Comparison of ENCODE assay signal across 9 cellular contexts in genomic region chr5:96781031-96781733, GRCh38. TPM values are rescaled to one million over a fixed set of nuclear protein-coding genes. Genes with fewer than 3 reads are reported as not detected.
DNase-seq lines count a peak whose midpoint lies in the region; ATAC-seq and TF ChIP-seq lines count a peak whose summit lies in the region.
"Had no signal": no experiment of that assay in that cellular context is flagged by ENCODE, and none has a peak within 500 bp of the region (broad histone marks: within the 10 kb centered on the region; RNA-seq: fewer than 3 reads in every experiment).

No MANE protein-coding gene starts in this region.

- H3K9ac ChIP-seq in adipocyte (ENCODE audit: low read length) = peak overlapping the region; percentile 68

- TF ChIP-seq CTCF in GM23338 (conservative IDR thresholded peaks at IDR 0.05; ENCODE audit: low read depth in 2 of 2) = no peak

- no peaks in the 10 kb centered on the region for H3K79me2 ChIP-seq in GM23338 (replicated peaks; ENCODE audit: insufficient read depth)

- H3K4me1 Mint-ChIP-seq in stimulated activated naive CD8-positive, alpha-beta T cell treated with anti-CD3 and anti-CD28 coated beads, Interleukin-15, Interleukin-2, amounts not matched to agents 100 ng/mL and 50 ng/mL, for 24 hours (ENCODE audit: low read depth) = peaks cover 8% of the 10 kb centered on the region
- no peaks in the 10 kb centered on the region for H3K4me1 Mint-ChIP-seq in GM23338

- peaks cover 88% of the 10 kb centered on the region for H3K36me3 Mint-ChIP-seq in stimulated activated naive CD8-positive, alpha-beta T cell treated with anti-CD3 and anti-CD28 coated beads, Interleukin-15, Interleukin-2, amounts not matched to agents 100 ng/mL and 50 ng/mL, for 24 hours (ENCODE audit: low read depth)
- H3K36me3 Mint-ChIP-seq in GM23338 (ENCODE audit: low read depth) = peaks cover 16% of the 10 kb centered on the region; the same call in 2 of the 3 replicates

- no peaks in the 10 kb centered on the region for H4K20me1 ChIP-seq in GM23338 (replicated peaks; ENCODE audit: insufficient read depth)

- H3K9me3 ChIP-seq in adipocyte (ENCODE audit: control insufficient read depth, low read length) = peaks cover 3% of the 10 kb centered on the region

- no peak overlapping the region for H2AFZ ChIP-seq in GM23338

- H3K27me3 Mint-ChIP-seq in stimulated activated naive CD8-positive, alpha-beta T cell treated with anti-CD3 and anti-CD28 coated beads, Interleukin-15, Interleukin-2, amounts not matched to agents 100 ng/mL and 50 ng/mL, for 24 hours = no peaks in the 10 kb centered on the region
- peaks cover 2% of the 10 kb centered on the region for H3K27me3 Mint-ChIP-seq in GM23338 (ENCODE audit: insufficient read depth, low read depth, poor library complexity)

- H3K27me3 ChIP-seq in adipocyte (replicated peaks; ENCODE audit: control insufficient read depth, insufficient read depth, low read length) (no peaks in the 10 kb centered on the region), GM23338 (ENCODE audit: insufficient read depth) (no peaks in the 10 kb centered on the region)

- DNase-seq in stimulated activated naive CD8-positive, alpha-beta T cell treated with anti-CD3 and anti-CD28 coated beads, Interleukin-15, Interleukin-2, amounts not matched to agents 100 U/mL and 50 U/mL, for 24 hours = no peak
- peak; percentile 46 for DNase-seq in adipocyte (ENCODE audit: low read depth)
- DNase-seq in kidney tubule cell (ENCODE audit: low spot score) = peak; percentile 42
- DNase-seq in activated effector memory CD4-positive, alpha-beta T cell treated with anti-CD3 and anti-CD28 coated beads, Interleukin-2, amount 50 U/mL, for 16 hours = no peak
- no peak for DNase-seq in NCI-H82 treated with DMSO at 0.1 percent for 48 hours (lab: John Stamatoyannopoulos, UW; ENCODE audit: unreplicated experiment)
- no peak for DNase-seq in UCSD-AML1 (lab: John Stamatoyannopoulos, UW; ENCODE audit: unreplicated experiment)
- DNase-seq in GM23338 (ENCODE audit: low spot score) = no peak
- DNase-seq: activated T-cell treated with anti-CD3 and anti-CD28 coated beads for 4 hours had no signal

- H3K4me1 ChIP-seq in adipocyte (ENCODE audit: control insufficient read depth, insufficient read depth, low read length) = peaks cover 37% of the 10 kb centered on the region
- no peaks in the 10 kb centered on the region for H3K4me1 ChIP-seq in GM23338 (ENCODE audit: insufficient read depth)

- no peak overlapping the region for H3K27ac ChIP-seq in GM23338 (ENCODE audit: low read depth)

- no peak for ATAC-seq in stimulated activated naive CD8-positive, alpha-beta T cell treated with anti-CD3 and anti-CD28 coated beads, Interleukin-15, Interleukin-2, amounts not matched to agents 100 U/mL and 50 U/mL, for 24 hours
- ATAC-seq in GM23338 = no peak

- no peak overlapping the region for H3K4me3 Mint-ChIP-seq in stimulated activated naive CD8-positive, alpha-beta T cell treated with anti-CD3 and anti-CD28 coated beads, Interleukin-15, Interleukin-2, amounts not matched to agents 100 ng/mL and 50 ng/mL, for 24 hours
- H3K4me3 Mint-ChIP-seq in GM23338 = no peak overlapping the region

- H3K9me3 Mint-ChIP-seq in stimulated activated naive CD8-positive, alpha-beta T cell treated with anti-CD3 and anti-CD28 coated beads, Interleukin-15, Interleukin-2, amounts not matched to agents 100 ng/mL and 50 ng/mL, for 24 hours = no peaks in the 10 kb centered on the region
- no peaks in the 10 kb centered on the region for H3K9me3 Mint-ChIP-seq in GM23338

- H3K9me2 ChIP-seq in GM23338 (ENCODE audit: insufficient read depth) = no peaks in the 10 kb centered on the region

- H3K36me3 ChIP-seq in adipocyte (ENCODE audit: control insufficient read depth, insufficient read depth, low read length, severe bottlenecking) = peaks cover 82% of the 10 kb centered on the region
- H3K36me3 ChIP-seq in GM23338 (ENCODE audit: insufficient read depth) = no peaks in the 10 kb centered on the region; the same call in 1 of the 2 replicates

- H3K4me2 ChIP-seq in GM23338 = no peak overlapping the region

- H3K27ac Mint-ChIP-seq in stimulated activated naive CD8-positive, alpha-beta T cell treated with anti-CD3 and anti-CD28 coated beads, Interleukin-15, Interleukin-2, amounts not matched to agents 100 ng/mL and 50 ng/mL, for 24 hours = peak overlapping the region; percentile 47
- no peak overlapping the region for H3K27ac Mint-ChIP-seq in GM23338

- H3K4me3 ChIP-seq in adipocyte (ENCODE audit: low read length) = no peak overlapping the region
- H3K4me3 ChIP-seq in GM23338 = no peak overlapping the region

- no peaks in the 10 kb centered on the region for H3F3A ChIP-seq in GM23338 (replicated peaks; ENCODE audit: low read depth)

TF ChIP-seq in GM23338, 12 proteins besides CTCF, POLR2A, EP300 and RAD21 (continues in another document):
- TF ChIP-seq ZNF462 (CRISPR knock-in tag; IDR thresholded peaks at IDR 0.05) = no peak
- no peak for TF ChIP-seq EZH2 (IDR thresholded peaks at IDR 0.05; ENCODE audit: low read depth, unreplicated experiment)
- no peak for TF ChIP-seq ETS1 (IDR thresholded peaks at IDR 0.05)
- TF ChIP-seq ZNF331 (CRISPR knock-in tag; IDR thresholded peaks at IDR 0.05; ENCODE audit: low read depth) = no peak
- no peak for TF ChIP-seq POLR2AphosphoS5 (IDR thresholded peaks at IDR 0.05; ENCODE audit: low read depth)
- TF ChIP-seq NANOG (IDR thresholded peaks at IDR 0.05; ENCODE audit: borderline replicate concordance) = no peak
- TF ChIP-seq ZNF114 (CRISPR knock-in tag; IDR thresholded peaks at IDR 0.05) = no peak
- no peak for TF ChIP-seq STAT1 (IDR thresholded peaks at IDR 0.05; ENCODE audit: unreplicated experiment)

RNA-seq across cellular contexts. Expression of gene ERAP1, which starts 26.6 kb away (rescaled TPM):
- 14.1 and 16.5 TPM in 2 replicates for total RNA-seq in GM23338 (2014; rRNA removed; shearing (Covaris generic))
- 9.8 and 9.9 TPM in 2 replicates for polyA plus RNA-seq in GM23338 (2016; fragmentation: Nextera tagmentation; extraction: Ambion mirVana)

Comparison
In these comparisons a context has a peak if more than half of its experiments do, and no peak if none do; other contexts are left out.
1. DNase-seq: peak in adipocyte (single experiment) and kidney tubule cell (single experiment); none in stimulated activated naive CD8-positive, alpha-beta T cell treated with anti-CD3 and anti-CD28 coated beads, Interleukin-15, Interleukin-2, amounts not matched to agents 100 U/mL and 50 U/mL, for 24 hours (single experiment), activated effector memory CD4-positive, alpha-beta T cell treated with anti-CD3 and anti-CD28 coated beads, Interleukin-2, amount 50 U/mL, for 16 hours (single experiment), NCI-H82 treated with DMSO at 0.1 percent for 48 hours (single experiment), UCSD-AML1 (single experiment) and GM23338 (single experiment).